In the genomic region with DNA sequence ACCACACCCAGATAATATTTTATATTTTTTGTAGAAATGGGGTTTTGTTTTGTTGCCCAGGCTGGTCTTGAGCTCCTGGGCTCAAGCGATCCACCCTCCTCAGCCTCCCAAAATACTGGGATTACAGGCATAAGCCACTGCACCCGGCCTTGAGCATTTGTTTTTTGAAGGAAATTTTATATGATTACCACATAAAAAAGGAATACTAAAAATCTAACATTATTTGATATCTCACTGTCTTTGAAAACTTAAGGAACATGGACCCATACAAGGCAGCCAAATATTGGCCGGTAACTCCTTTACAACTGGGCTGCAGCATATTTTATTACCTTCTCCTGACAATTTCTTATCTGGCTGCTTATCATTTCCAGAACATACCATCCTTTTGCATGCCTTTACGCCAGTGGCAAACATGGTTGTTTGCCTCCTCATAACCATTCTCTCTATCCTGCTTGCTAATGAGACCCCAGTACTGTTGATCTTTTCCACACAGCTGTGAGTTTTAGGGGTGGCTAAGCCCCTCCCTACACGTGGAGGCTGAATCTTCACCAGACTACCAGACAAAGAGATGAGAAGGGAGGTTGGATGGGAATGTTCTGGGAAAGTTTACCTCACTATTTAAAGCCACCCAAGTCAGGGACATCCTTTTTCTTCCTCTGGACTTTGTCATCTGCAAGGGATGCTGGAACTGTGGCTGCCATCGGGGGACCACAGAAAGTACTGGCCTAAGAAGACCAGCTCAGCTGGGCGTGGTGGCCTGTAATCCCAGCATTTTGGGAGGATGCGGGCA, we compare ENCODE assay signal across 16 cellular contexts.
A peak's percentile ranks its signal among the peaks of the same experiment; 100 is the strongest.
DNase-seq lines count a peak whose midpoint lies in the region; ATAC-seq and TF ChIP-seq lines count a peak whose summit lies in the region.
"Had no signal": no experiment of that assay in that cellular context is flagged by ENCODE, and none has a peak within 500 bp of the region (broad histone marks: within the 10 kb centered on the region; RNA-seq: fewer than 3 reads in every experiment).

No MANE protein-coding gene starts in this region.

- no peak overlapping the region for H3K4me3 ChIP-seq in colonic mucosa
- no peak overlapping the region for H3K4me3 ChIP-seq in osteoblast (ENCODE audit: insufficient read depth, low read length)
- H3K4me3 ChIP-seq in thyroid gland (replicated peaks in 1 of 3) = no peak overlapping the region
- H3K4me3 ChIP-seq: skin epidermis, thoracic aorta had no signal

- ATAC-seq in GM21423 (IDR thresholded peaks at IDR 0.05; ENCODE audit: unreplicated experiment) = no peak
- ATAC-seq: foreskin keratinocyte had no signal

- no peak for TF ChIP-seq CTCF in colonic mucosa (IDR thresholded peaks at IDR 0.05)
- no peak for TF ChIP-seq CTCF in osteoblast (IDR thresholded peaks at IDR 0.05; ENCODE audit: extremely low read depth, low read depth, low read length)
- no peak for TF ChIP-seq CTCF in thyroid gland (IDR thresholded peaks at IDR 0.05)

- no peak for DNase-seq in T-helper 2 cell treated with Interferon-gamma antibody and Interleukin-4, amounts not matched to agents 5 μg/mL and 100 μg/mL, for 36 hours (ENCODE audit: low spot score)
- DNase-seq in T-helper 2 cell (no peak), colonic mucosa (no peak), osteoblast (ENCODE audit: insufficient read length, low spot score, missing footprints) (no peak), SIG-M5 (lab: John Stamatoyannopoulos, UW) (no peak), thyroid gland (no peak)
- DNase-seq: 8988T; activated CD4-positive, alpha-beta T cell treated with anti-CD3 and anti-CD28 coated beads, Interleukin-2, amount 50 U/mL, for 1 hour; Calu3; foreskin keratinocyte; NCI-H2029; NK-92 treated with Interleukin-12 subunit alpha and Interleukin-12 subunit beta, amount 100 ng/mL, for 24 hours had no signal

- peaks cover 6% of the 10 kb centered on the region for H3K4me1 ChIP-seq in colonic mucosa
- peaks cover 39% of the 10 kb centered on the region for H3K4me1 ChIP-seq in osteoblast (ENCODE audit: insufficient read depth, low read length)
- H3K4me1 ChIP-seq in thyroid gland = peaks cover 27 to 29% of the 10 kb centered on the region in 2 donors

- no peaks in the 10 kb centered on the region for H3K9me3 Mint-ChIP-seq in T-helper 2 cell treated with Interferon-gamma antibody and Interleukin-4, amounts not matched to agents 5 μg/mL and 100 μg/mL, for 36 hours
- no peaks in the 10 kb centered on the region for H3K9me3 Mint-ChIP-seq in IgD-negative memory B cell

- H3K9me3 ChIP-seq in colonic mucosa (no peaks in the 10 kb centered on the region), osteoblast (ENCODE audit: low read depth, low read length) (no peaks in the 10 kb centered on the region), thyroid gland (no peaks in the 10 kb centered on the region)
- H3K9me3 ChIP-seq: thoracic aorta had no signal

- H3K4me3 Mint-ChIP-seq in T-helper 2 cell treated with Interferon-gamma antibody and Interleukin-4, amounts not matched to agents 5 μg/mL and 100 μg/mL, for 36 hours = peak overlapping the region; percentile 27
- H3K4me3 Mint-ChIP-seq in IgD-negative memory B cell = no peak overlapping the region

- H3K4me2 ChIP-seq in osteoblast (ENCODE audit: insufficient read depth, low read length) = no peak overlapping the region

- peak overlapping the region in 1 of 2 donors; percentile 14 for H3K9ac ChIP-seq in colonic mucosa (ENCODE audit: low read depth in 2 of 2, low read length in 2 of 2)

- H3K27me3 Mint-ChIP-seq in T-helper 2 cell treated with Interferon-gamma antibody and Interleukin-4, amounts not matched to agents 5 μg/mL and 100 μg/mL, for 36 hours (ENCODE audit: low read depth) = no peaks in the 10 kb centered on the region
- no peaks in the 10 kb centered on the region for H3K27me3 Mint-ChIP-seq in IgD-negative memory B cell

- H3K27ac Mint-ChIP-seq in T-helper 2 cell treated with Interferon-gamma antibody and Interleukin-4, amounts not matched to agents 5 μg/mL and 100 μg/mL, for 36 hours = peak overlapping the region; percentile 58
- H3K27ac Mint-ChIP-seq in IgD-negative memory B cell = peak overlapping the region in 2 of 3 donors; percentile 13 to 53

- H3K27me3 ChIP-seq in colonic mucosa = no peaks in the 10 kb centered on the region
- no peaks in the 10 kb centered on the region for H3K27me3 ChIP-seq in osteoblast (ENCODE audit: insufficient read depth, low read length)
- no peaks in the 10 kb centered on the region for H3K27me3 ChIP-seq in thyroid gland
- H3K27me3 ChIP-seq: foreskin keratinocyte had no signal

- no peaks in the 10 kb centered on the region for H4K20me1 ChIP-seq in osteoblast (ENCODE audit: insufficient read depth, low read length)

- no peaks in the 10 kb centered on the region for H3K36me3 ChIP-seq in colonic mucosa
- no peaks in the 10 kb centered on the region for H3K36me3 ChIP-seq in osteoblast (ENCODE audit: insufficient read depth, low read length)
- H3K36me3 ChIP-seq in thyroid gland = no peaks in the 10 kb centered on the region
- H3K36me3 ChIP-seq: thoracic aorta had no signal

- WGBS in thyroid gland, 2 donors = 89 to 92% methylated on average over 8 of the region's 8 CpGs

- intact Hi-C loops in colonic mucosa (cut with DNase I) (no loop called here), thyroid gland (cut with DNase I) (no loop called here)

- peaks cover 5% of the 10 kb centered on the region for H3K79me2 ChIP-seq in osteoblast (ENCODE audit: insufficient read depth, low read length)

- no peak for TF ChIP-seq POLR2A in thyroid gland (IDR thresholded peaks at IDR 0.05)

- H2AFZ ChIP-seq in osteoblast (ENCODE audit: low read length) = no peak overlapping the region

- H3K27ac ChIP-seq in colonic mucosa (peak overlapping the region; percentile 96), osteoblast (ENCODE audit: low read depth, low read length) (peak overlapping the region; percentile 99), thyroid gland (no peak overlapping the region)
- H3K27ac ChIP-seq: foreskin keratinocyte, thoracic aorta had no signal

- H3K36me3 Mint-ChIP-seq in T-helper 2 cell treated with Interferon-gamma antibody and Interleukin-4, amounts not matched to agents 5 μg/mL and 100 μg/mL, for 36 hours (ENCODE audit: low read depth) = peaks cover 2% of the 10 kb centered on the region
- H3K36me3 Mint-ChIP-seq in IgD-negative memory B cell = peaks cover 2% of the 10 kb centered on the region

- H3K4me1 Mint-ChIP-seq in T-helper 2 cell treated with Interferon-gamma antibody and Interleukin-4, amounts not matched to agents 5 μg/mL and 100 μg/mL, for 36 hours (ENCODE audit: low read depth) = peaks cover 19% of the 10 kb centered on the region
- no peaks in the 10 kb centered on the region for H3K4me1 Mint-ChIP-seq in IgD-negative memory B cell

Comparison
In these comparisons a context has a peak if more than half of its experiments do, and no peak if none do; other contexts are left out.
1. H3K27ac ChIP-seq: peak in colonic mucosa (single experiment) and osteoblast (single experiment); none in thyroid gland (0 of 3).